ENCODE assay signal across 14 cellular contexts in the genomic region with DNA sequence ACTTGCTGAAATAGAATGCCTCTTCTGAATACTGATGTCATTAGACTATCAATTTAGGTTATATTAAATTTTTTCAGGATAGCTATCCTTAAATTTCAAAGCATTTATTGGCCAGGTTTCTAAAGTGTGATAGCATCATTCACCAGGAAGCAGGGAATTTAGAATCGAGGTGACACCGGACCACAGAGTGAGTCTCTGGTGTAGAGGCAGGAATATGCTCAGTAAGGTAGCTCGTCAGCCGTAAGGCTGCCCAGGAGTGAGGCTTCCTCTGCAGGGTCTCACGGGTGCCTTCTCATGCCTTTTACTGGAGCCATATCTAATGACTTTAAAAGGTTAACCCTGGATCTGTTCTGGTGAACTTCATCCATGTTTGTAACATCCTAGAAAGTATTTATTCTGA.
DNase-seq lines count a peak whose midpoint lies in the region; ATAC-seq, FAIRE-seq and TF ChIP-seq lines count a peak whose summit lies in the region.
"Had no signal": no experiment of that assay in that cellular context is flagged by ENCODE, and none has a peak within 500 bp of the region (broad histone marks: within the 10 kb centered on the region; RNA-seq: fewer than 3 reads in every experiment).

No MANE protein-coding gene starts in this region.

- FAIRE-seq in HepG2 (lab: Jason Lieb, UNC) = no peak
- FAIRE-seq: HTR-8/SVneo, islet of Langerhans had no signal

- H3K9me3 ChIP-seq in left ventricle myocardium inferior (replicated peaks) = no peaks in the 10 kb centered on the region
- H3K9me3 ChIP-seq in HepG2 (ENCODE audit: low read length) = no peaks in the 10 kb centered on the region
- H3K9me3 ChIP-seq in uterus = no peaks in the 10 kb centered on the region

- H3K27ac ChIP-seq in left ventricle myocardium inferior (replicated peaks) (peak overlapping the region; percentile 84), HepG2 (ENCODE audit: extremely low read length, insufficient read depth, low read length) (peak overlapping the region; percentile 78), uterus (peak overlapping the region; percentile 76 to 86)
- H3K27ac ChIP-seq: C4-2B, cardiac muscle cell had no signal

- H3K4me3 ChIP-seq in left ventricle myocardium inferior (no peak overlapping the region), HepG2 (replicated peaks in 1 of 3; ENCODE audit: insufficient read depth in 1 of 3, low read depth in 2 of 3, low read length in 3 of 3) (no peak overlapping the region), uterus (no peak overlapping the region)
- H3K4me3 ChIP-seq: cardiac muscle cell had no signal

- peak overlapping the region; percentile 94 for H3K27ac Mint-ChIP-seq in activated naive CD8-positive, alpha-beta T cell treated with anti-CD3 and anti-CD28 coated beads, Interleukin-2, amount 50 U/mL, for 24 hours

- H3K36me3 ChIP-seq in left ventricle myocardium inferior (no peaks in the 10 kb centered on the region), HepG2 (replicated peaks in 1 of 2; ENCODE audit: control insufficient read depth in 1 of 2, insufficient read depth in 2 of 2, low read length in 2 of 2) (peaks cover 3 to 6% of the 10 kb centered on the region in 2 experiments; a peak in 4 of 5 replicates), uterus (no peaks in the 10 kb centered on the region)
- H3K36me3 ChIP-seq: cardiac muscle cell had no signal

- H3K9me3 Mint-ChIP-seq in activated naive CD8-positive, alpha-beta T cell treated with anti-CD3 and anti-CD28 coated beads, Interleukin-2, amount 50 U/mL, for 24 hours = no peaks in the 10 kb centered on the region
- H3K9me3 Mint-ChIP-seq: activated B cell treated with CpG ODN at 0.5 μM for 24 hours had no signal

- POLR2A ChIA-PET in HepG2 (lab: Yijun Ruan, JAX) = interaction anchor here (1.0 to 2.1 kb wide), 8 partner anchors 9 to 37 kb away, joined by 3 to 11 read pairs (median 6); no protein-coding TSS in a partner anchor

- intact Hi-C loops in left ventricle myocardium inferior (cut with micrococcal nuclease) (no loop called here), left cardiac atrium (cut with DNase I) (loop anchor here in 1 of 2 donors (5.0 kb wide), 1 partner anchor 38 kb away; no protein-coding TSS in a partner anchor), HepG2 (cut with micrococcal nuclease; ENCODE audit: unreplicated experiment) (loop anchor here (1.0 kb wide), 1 partner anchor 11 kb away; no protein-coding TSS in a partner anchor), uterus (cut with DNase I; ENCODE audit: low total_unique reads) (loop anchor here (10.0 kb wide), 1 partner anchor 90 kb away; no protein-coding TSS in a partner anchor)

- peak overlapping the region; percentile 50; the same call in 1 of the 2 replicates for H3K4me2 ChIP-seq in HepG2 (ENCODE audit: low read depth, low read length)

- H3K4me1 Mint-ChIP-seq in activated naive CD8-positive, alpha-beta T cell treated with anti-CD3 and anti-CD28 coated beads, Interleukin-2, amount 50 U/mL, for 24 hours = peaks cover 93% of the 10 kb centered on the region

- no peaks in the 10 kb centered on the region for H4K20me1 ChIP-seq in HepG2 (ENCODE audit: insufficient read depth, low read length)

- H2AFZ ChIP-seq in HepG2 (ENCODE audit: low read length) = no peak overlapping the region

- H3K79me2 ChIP-seq in HepG2 (ENCODE audit: insufficient read depth, low read length) = peaks cover 88% of the 10 kb centered on the region

- H3K4me1 ChIP-seq in left ventricle myocardium inferior (peaks cover 72% of the 10 kb centered on the region), HepG2 (ENCODE audit: insufficient read depth, low read length) (peaks cover 97% of the 10 kb centered on the region), uterus (peaks cover 11 to 22% of the 10 kb centered on the region in 2 donors)

- no peaks in the 10 kb centered on the region for H3K27me3 Mint-ChIP-seq in activated naive CD8-positive, alpha-beta T cell treated with anti-CD3 and anti-CD28 coated beads, Interleukin-2, amount 50 U/mL, for 24 hours
- H3K27me3 Mint-ChIP-seq: activated B cell treated with CpG ODN at 0.5 μM for 24 hours had no signal

- no peak for TF ChIP-seq RAD21 in HepG2 (CRISPR knock-in tag; IDR thresholded peaks at IDR 0.05)

- peaks cover 79% of the 10 kb centered on the region for H3K36me3 Mint-ChIP-seq in activated naive CD8-positive, alpha-beta T cell treated with anti-CD3 and anti-CD28 coated beads, Interleukin-2, amount 50 U/mL, for 24 hours (ENCODE audit: low read depth)

- TSS peak; percentile 82 for BruUV-seq in HepG2 (replicated peaks; lab: Mats Ljungman, UMichigan)

- WGBS in HepG2 (ENCODE audit: low lambda C conversion rate) = 55% methylated on average over 5 of the region's 5 CpGs

- TF ChIP-seq CTCF in left ventricle myocardium inferior (IDR thresholded peaks at IDR 0.05; ENCODE audit: borderline replicate concordance) (no peak), HepG2 (CRISPR knock-in tag; IDR thresholded peaks at IDR 0.05) (no peak), uterus (IDR thresholded peaks at IDR 0.05) (no peak)

- H3K9ac ChIP-seq in HepG2 (ENCODE audit: insufficient read depth, low read depth, low read length) = peak overlapping the region; percentile 43; the same call in 1 of the 2 replicates

- TF ChIP-seq POLR2A in HepG2 (IDR thresholded peaks at IDR 0.05; ENCODE audit: insufficient read depth in 1 of 2, low read depth in 2 of 2, low read length in 2 of 2) = no peak
- no peak for TF ChIP-seq POLR2A in uterus (IDR thresholded peaks at IDR 0.05)

- no peaks in the 10 kb centered on the region for H3K27me3 ChIP-seq in left ventricle myocardium inferior (ENCODE audit: low read depth)
- no peaks in the 10 kb centered on the region for H3K27me3 ChIP-seq in HepG2 (ENCODE audit: control insufficient read depth in 1 of 2, insufficient read depth in 2 of 2, low read length in 2 of 2)
- H3K27me3 ChIP-seq in uterus = no peaks in the 10 kb centered on the region
- H3K27me3 ChIP-seq: cardiac muscle cell had no signal

- in situ Hi-C loops in HepG2 (cut with HindIII; ENCODE audit: extremely low pct_ligation_motif_present, low pct_unique_long_range_greater_than_20kb) = no loop called here

- no peak for TF ChIP-seq EP300 in HepG2 (IDR thresholded peaks at IDR 0.05; ENCODE audit: low read depth in 2 of 2, low read length in 2 of 2)
- no peak for TF ChIP-seq EP300 in HepG2 (CRISPR knock-in tag; IDR thresholded peaks at IDR 0.05; ENCODE audit: borderline replicate concordance)

- CTCF ChIA-PET in HepG2 (lab: Yijun Ruan, JAX; ENCODE audit: low intra/inter-chr PET ratio, low total read pairs) = no interaction called here

- ATAC-seq in left cardiac atrium (no peak), HepG2 (0 out of 3 replicates have a peak, but pooled peaks have one; percentile 4), GM19023 (IDR thresholded peaks at IDR 0.05; ENCODE audit: unreplicated experiment) (no peak), HG03571 (IDR thresholded peaks at IDR 0.05; ENCODE audit: unreplicated experiment) (no peak), GM19452 (IDR thresholded peaks at IDR 0.05; ENCODE audit: unreplicated experiment) (no peak)
- no peak for ATAC-seq in activated naive CD8-positive, alpha-beta T cell treated with anti-CD3 and anti-CD28 coated beads, Interleukin-2, amount 50 U/mL, for 24 hours

- H3K4me3 Mint-ChIP-seq in activated naive CD8-positive, alpha-beta T cell treated with anti-CD3 and anti-CD28 coated beads, Interleukin-2, amount 50 U/mL, for 24 hours = no peak overlapping the region
- H3K4me3 Mint-ChIP-seq: activated B cell treated with CpG ODN at 0.5 μM for 24 hours had no signal

- no peak for DNase-seq in left ventricle myocardium inferior
- DNase-seq in left cardiac atrium = no peak
- no peak for DNase-seq in activated naive CD8-positive, alpha-beta T cell treated with anti-CD3 and anti-CD28 coated beads, Interleukin-2, amount 50 U/mL, for 24 hours
- no peak for DNase-seq in HepG2 (ENCODE audit: low spot score)
- no peak for DNase-seq in uterus
- DNase-seq: activated B cell treated with CpG ODN at 0.5 μM for 24 hours, NCI-H524 treated with DMSO at 0.1 percent for 48 hours had no signal

TF ChIP-seq in HepG2, 621 proteins besides CTCF, POLR2A, EP300 and RAD21 (continues in another document):
- TF ChIP-seq ZNF709 (CRISPR knock-in tag; IDR thresholded peaks at IDR 0.05) (no peak), PCBP1 (IDR thresholded peaks at IDR 0.05; ENCODE audit: borderline replicate concordance, low read depth, low read length) (no peak), KLF15 (CRISPR knock-in tag; IDR thresholded peaks at IDR 0.05; ENCODE audit: borderline replicate concordance) (no peak), ZNF136 (CRISPR knock-in tag; IDR thresholded peaks at IDR 0.05; ENCODE audit: low read depth) (0 out of 2 replicates have a peak, but pooled peaks have one; percentile 10), ZNF782 (CRISPR knock-in tag; IDR thresholded peaks at IDR 0.05; ENCODE audit: borderline replicate concordance) (no peak), XBP1 (CRISPR knock-in tag; IDR thresholded peaks at IDR 0.05) (no peak), SNRNP70 (IDR thresholded peaks at IDR 0.05; ENCODE audit: low read depth, low read length) (no peak), GABPA (IDR thresholded peaks at IDR 0.05; ENCODE audit: low read depth, low read length) (no peak), GABPA (CRISPR knock-in tag; IDR thresholded peaks at IDR 0.05; ENCODE audit: low read depth) (no peak), POLR2G (IDR thresholded peaks at IDR 0.05; ENCODE audit: low read depth, low read length) (0 out of 2 replicates have a peak, but pooled peaks have one; percentile 48), SNAPC2 (CRISPR knock-in tag; IDR thresholded peaks at IDR 0.05) (no peak), NFYB (CRISPR knock-in tag; IDR thresholded peaks at IDR 0.05) (no peak), RBFOX2 (IDR thresholded peaks at IDR 0.05; ENCODE audit: low read depth, low read length) (peak; percentile 34; the same call in 1 of the 2 replicates)
- TF ChIP-seq, protein P1, sequence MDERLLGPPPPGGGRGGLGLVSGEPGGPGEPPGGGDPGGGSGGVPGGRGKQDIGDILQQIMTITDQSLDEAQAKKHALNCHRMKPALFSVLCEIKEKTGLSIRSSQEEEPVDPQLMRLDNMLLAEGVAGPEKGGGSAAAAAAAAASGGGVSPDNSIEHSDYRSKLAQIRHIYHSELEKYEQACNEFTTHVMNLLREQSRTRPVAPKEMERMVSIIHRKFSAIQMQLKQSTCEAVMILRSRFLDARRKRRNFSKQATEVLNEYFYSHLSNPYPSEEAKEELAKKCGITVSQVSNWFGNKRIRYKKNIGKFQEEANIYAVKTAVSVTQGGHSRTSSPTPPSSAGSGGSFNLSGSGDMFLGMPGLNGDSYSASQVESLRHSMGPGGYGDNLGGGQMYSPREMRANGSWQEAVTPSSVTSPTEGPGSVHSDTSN (CRISPR knock-in tag; IDR thresholded peaks at IDR 0.05) = no peak
